18 cellular contexts compared by ENCODE assay signal in genomic region chr10:11118696-11119095, GRCh38.
"Had no signal": no experiment of that assay in that cellular context is flagged by ENCODE, and none has a peak within 500 bp of the region (broad histone marks: within the 10 kb centered on the region; RNA-seq: fewer than 3 reads in every experiment).

No MANE protein-coding gene starts in this region.

- H3K4me3 ChIP-seq: pancreas, transverse colon, vagina had no signal

- H3K27ac ChIP-seq: pancreas, transverse colon, vagina had no signal

- H3K36me3 ChIP-seq: pancreas, transverse colon, vagina had no signal

- H3K27me3 ChIP-seq: pancreas, transverse colon, vagina had no signal

- H3K9me3 ChIP-seq: pancreas, transverse colon, vagina had no signal

- DNase-seq: activated CD4-positive, alpha-beta T cell treated with anti-CD3 and anti-CD28 coated beads for 36 hours; activated CD4-positive, alpha-beta T cell treated with anti-CD3 and anti-CD28 coated beads, Interleukin-2, amount 50 U/mL, for 4 hours; activated naive CD4-positive, alpha-beta T cell treated with Interleukin-2 at 50 U/mL for 16 hours; activated naive CD8-positive, alpha-beta T cell treated with anti-CD3 and anti-CD28 coated beads for 36 hours; activated T-cell treated with anti-CD3 and anti-CD28 coated beads, Interleukin-2, amount 50 U/mL, for 48 hours; foreskin fibroblast; hippocampal formation; midbrain; nephron progenitor cell; pancreas; stimulated activated CD4-positive, alpha-beta T cell treated with anti-CD3 and anti-CD28 coated beads, Interleukin-2, amount 100 ng/mL, for 48 hours; stimulated activated CD8-positive, alpha-beta memory T cell treated with anti-CD3 and anti-CD28 coated beads, Interleukin-4, amount 100 ng/mL, for 48 hours; stimulated activated naive B cell treated with anti-CD40 and anti-IgM and Interleukin-4, amounts not matched to agents 10 μg/mL and 1 μg/mL and 100 μg/mL, for 72 hours; T-helper 9 cell; transverse colon had no signal

- ATAC-seq: activated CD4-positive, alpha-beta T cell treated with anti-CD3 and anti-CD28 coated beads for 36 hours; pancreas; sciatic nerve; stimulated activated naive B cell treated with anti-CD40 and anti-IgM and Interleukin-4, amounts not matched to agents 10 μg/mL and 1 μg/mL and 100 μg/mL, for 72 hours; WTC11 had no signal

- H3K4me1 ChIP-seq: pancreas, vagina had no signal
